16 cellular contexts compared by ENCODE assay signal in the genomic region with DNA sequence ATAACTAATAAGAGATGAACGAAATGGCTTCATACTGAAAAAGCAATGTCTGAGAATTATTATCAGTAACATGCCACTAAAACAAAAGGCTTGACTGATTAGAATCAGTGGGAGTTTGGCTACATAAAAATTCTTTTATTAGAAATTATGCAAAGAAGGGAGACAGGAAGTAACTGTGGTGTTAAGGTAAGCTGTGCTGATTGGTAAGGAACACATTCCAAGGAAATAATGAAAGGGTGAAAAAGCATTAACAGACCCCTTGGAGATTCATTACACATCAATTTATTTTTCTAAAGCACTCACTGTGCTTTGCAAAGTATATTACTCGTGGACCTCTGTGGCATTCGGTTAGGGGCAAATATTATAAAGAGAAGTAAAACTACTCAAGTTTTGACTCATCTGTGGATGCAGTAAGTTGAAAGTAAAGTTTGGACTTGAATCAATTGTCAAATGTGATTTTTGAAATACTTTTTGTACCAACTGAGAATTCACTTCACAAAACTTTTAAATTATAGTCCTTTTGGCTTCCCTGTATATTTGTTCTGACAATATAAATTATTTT.
DNase-seq lines count a peak whose midpoint lies in the region; ATAC-seq, FAIRE-seq and TF ChIP-seq lines count a peak whose summit lies in the region.
"Had no signal": no experiment of that assay in that cellular context is flagged by ENCODE, and none has a peak within 500 bp of the region (broad histone marks: within the 10 kb centered on the region; RNA-seq: fewer than 3 reads in every experiment).

No MANE protein-coding gene starts in this region.

- H3K4me1 ChIP-seq in DOHH2 (ENCODE audit: control insufficient read depth, low read length) (peaks cover 11% of the 10 kb centered on the region), osteoblast (ENCODE audit: insufficient read depth, low read length) (no peaks in the 10 kb centered on the region)
- H3K4me1 ChIP-seq: A549, transverse colon had no signal

- no peaks in the 10 kb centered on the region for H3K4me1 Mint-ChIP-seq in activated T-helper 17 cell treated with anti-CD3 and anti-CD28 coated beads, Interleukin-2, amount 50 U/mL, for 72 hours
- H3K4me1 Mint-ChIP-seq: neural crest cell had no signal

- FAIRE-seq in frontal cortex (lab: Jason Lieb, UNC) = no peak
- FAIRE-seq: A549 had no signal

- H3K9me3 ChIP-seq in DOHH2 (ENCODE audit: control insufficient read depth, insufficient read depth, low read length) (no peaks in the 10 kb centered on the region), osteoblast (ENCODE audit: low read depth, low read length) (no peaks in the 10 kb centered on the region)
- H3K9me3 ChIP-seq: A549, transverse colon had no signal

- no peak overlapping the region for H3K27ac Mint-ChIP-seq in activated T-helper 17 cell treated with anti-CD3 and anti-CD28 coated beads, Interleukin-2, amount 50 U/mL, for 72 hours
- H3K27ac Mint-ChIP-seq: dendritic cell treated with granulocyte-macrophage colony-stimulating factor and Interleukin-4, amounts not matched to agents 40 ng/mL and 50 ng/mL, for 4 days had no signal

- H3K36me3 ChIP-seq in DOHH2 (ENCODE audit: control insufficient read depth, low read length) = no peaks in the 10 kb centered on the region
- H3K36me3 ChIP-seq in osteoblast (ENCODE audit: insufficient read depth, low read length) = no peaks in the 10 kb centered on the region
- H3K36me3 ChIP-seq: transverse colon had no signal

- TF ChIP-seq CTCF in DOHH2 (IDR thresholded peaks at IDR 0.05; ENCODE audit: low read depth, low read length, poor library complexity, severe bottlenecking) (no peak), osteoblast (IDR thresholded peaks at IDR 0.05; ENCODE audit: extremely low read depth, low read depth, low read length) (no peak)

- H2AFZ ChIP-seq in osteoblast (ENCODE audit: low read length) = no peak overlapping the region

- H3K4me3 ChIP-seq in DOHH2 (ENCODE audit: low read length) (peak overlapping the region; percentile 2; the same call in 1 of the 2 replicates), osteoblast (ENCODE audit: insufficient read depth, low read length) (no peak overlapping the region)
- H3K4me3 ChIP-seq: A549, transverse colon had no signal

- H3K9me2 ChIP-seq in DOHH2 (replicated peaks; ENCODE audit: control insufficient read depth, low read length) = no peaks in the 10 kb centered on the region

- no peaks in the 10 kb centered on the region for H3K9me3 Mint-ChIP-seq in activated T-helper 17 cell treated with anti-CD3 and anti-CD28 coated beads, Interleukin-2, amount 50 U/mL, for 72 hours
- H3K9me3 Mint-ChIP-seq: dendritic cell treated with granulocyte-macrophage colony-stimulating factor and Interleukin-4, amounts not matched to agents 40 ng/mL and 50 ng/mL, for 4 days; neural crest cell had no signal

- H3K4me2 ChIP-seq in DOHH2 (ENCODE audit: low read length) (peak overlapping the region; percentile 25), osteoblast (ENCODE audit: insufficient read depth, low read length) (no peak overlapping the region)
- H3K4me2 ChIP-seq: A549 had no signal

- H4K20me1 ChIP-seq in DOHH2 (ENCODE audit: control insufficient read depth, insufficient read depth, low read depth, low read length) = no peaks in the 10 kb centered on the region
- no peaks in the 10 kb centered on the region for H4K20me1 ChIP-seq in osteoblast (ENCODE audit: insufficient read depth, low read length)

- H3F3A ChIP-seq in DOHH2 (ENCODE audit: control insufficient read depth, insufficient read depth) = no peaks in the 10 kb centered on the region

- peak; percentile 8 for DNase-seq in NCI-H69 (lab: John Stamatoyannopoulos, UW)
- no peak for DNase-seq in osteoblast (ENCODE audit: insufficient read length, low spot score, missing footprints)
- no peak for DNase-seq in frontal cortex (ENCODE audit: low spot score in 2 of 2)
- no peak for DNase-seq in NCI-H2029 (lab: John Stamatoyannopoulos, UW)
- DNase-seq: MV-4-11, NCI-H510A, SHP77, transverse colon had no signal

- H3K36me3 Mint-ChIP-seq in activated T-helper 17 cell treated with anti-CD3 and anti-CD28 coated beads, Interleukin-2, amount 50 U/mL, for 72 hours (ENCODE audit: low read depth) = no peaks in the 10 kb centered on the region

- no peak overlapping the region for H3K4me3 Mint-ChIP-seq in activated T-helper 17 cell treated with anti-CD3 and anti-CD28 coated beads, Interleukin-2, amount 50 U/mL, for 72 hours
- H3K4me3 Mint-ChIP-seq: dendritic cell treated with granulocyte-macrophage colony-stimulating factor and Interleukin-4, amounts not matched to agents 40 ng/mL and 50 ng/mL, for 4 days; neural crest cell had no signal

- ATAC-seq in GM19351 (IDR thresholded peaks at IDR 0.05; ENCODE audit: unreplicated experiment) (peak; percentile 89), HG02870 (IDR thresholded peaks at IDR 0.05; ENCODE audit: unreplicated experiment) (peak; percentile 79)
- no peak for ATAC-seq in activated T-helper 17 cell treated with anti-CD3 and anti-CD28 coated beads, Interleukin-2, amount 50 U/mL, for 72 hours (replicated peaks)
- ATAC-seq: A549 had no signal

- H3K27me3 Mint-ChIP-seq in activated T-helper 17 cell treated with anti-CD3 and anti-CD28 coated beads, Interleukin-2, amount 50 U/mL, for 72 hours = peaks cover 3% of the 10 kb centered on the region
- H3K27me3 Mint-ChIP-seq: dendritic cell treated with granulocyte-macrophage colony-stimulating factor and Interleukin-4, amounts not matched to agents 40 ng/mL and 50 ng/mL, for 4 days had no signal

- no peaks in the 10 kb centered on the region for H3K79me2 ChIP-seq in DOHH2 (ENCODE audit: control insufficient read depth, low read length)
- H3K79me2 ChIP-seq in osteoblast (ENCODE audit: insufficient read depth, low read length) = no peaks in the 10 kb centered on the region

- H3K27me3 ChIP-seq in DOHH2 (ENCODE audit: control insufficient read depth, low read length) (no peaks in the 10 kb centered on the region), osteoblast (ENCODE audit: insufficient read depth, low read length) (no peaks in the 10 kb centered on the region)
- H3K27me3 ChIP-seq: transverse colon had no signal

- H3K27ac ChIP-seq in DOHH2 (ENCODE audit: low read depth, low read length) (no peak overlapping the region), osteoblast (ENCODE audit: low read depth, low read length) (no peak overlapping the region)
- H3K27ac ChIP-seq: A549, transverse colon, VCaP had no signal
